12 cellular contexts compared by ENCODE assay signal in the genomic region with DNA sequence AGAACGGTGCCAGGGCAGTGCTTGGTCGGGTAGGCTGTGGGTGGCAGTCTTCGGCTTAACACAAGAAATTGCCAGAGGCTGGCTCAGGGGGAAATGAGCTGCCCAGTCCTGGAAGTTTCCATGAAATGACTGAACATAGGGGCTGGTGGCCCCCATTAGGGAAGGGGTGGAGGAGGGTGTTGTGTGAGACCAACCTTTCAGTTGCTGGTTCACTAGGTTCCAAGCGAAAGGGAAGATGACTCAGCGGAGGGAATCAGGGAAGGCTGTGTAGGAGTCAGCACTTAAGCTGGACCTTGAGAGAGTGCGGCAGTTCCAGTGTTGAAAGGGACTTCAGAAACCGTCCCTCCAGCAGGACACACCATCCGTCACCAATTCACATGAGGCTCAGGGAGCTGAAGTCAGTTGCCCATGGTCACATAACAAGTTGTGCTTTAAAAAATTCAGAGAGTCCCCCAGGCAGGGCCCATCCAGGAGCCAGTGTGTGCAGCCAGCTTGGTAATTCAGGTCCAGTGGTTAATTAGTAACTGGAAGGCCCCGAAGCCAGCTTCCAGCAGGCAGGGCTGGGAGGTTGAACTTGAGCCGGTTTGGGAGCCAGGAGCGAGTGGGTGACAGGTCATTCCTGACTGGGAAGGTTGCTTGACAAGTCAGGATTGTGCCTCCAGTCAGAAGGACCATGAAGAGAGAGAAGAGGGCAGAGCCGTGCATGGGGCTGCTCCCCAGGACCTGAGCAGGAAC. TPM values are rescaled to one million over a fixed set of nuclear protein-coding genes. Genes with fewer than 3 reads are reported as not detected.
DNase-seq lines count a peak whose midpoint lies in the region; ATAC-seq and TF ChIP-seq lines count a peak whose summit lies in the region.
"Had no signal": no experiment of that assay in that cellular context is flagged by ENCODE, and none has a peak within 500 bp of the region (broad histone marks: within the 10 kb centered on the region; RNA-seq: fewer than 3 reads in every experiment).

A gene (plus strand): TSS at position 616 of the 735 bp plus-strand sequence. CDS start 7,469 bp downstream, outside the sequence.

- H3K27me3 Mint-ChIP-seq in GM23338 (ENCODE audit: insufficient read depth, low read depth, poor library complexity), result peaks cover 5% of the 10 kb centered on the region
- no peaks in the 10 kb centered on the region for H3K27me3 Mint-ChIP-seq in progenitor cell of endocrine pancreas
- no peaks in the 10 kb centered on the region for H3K27me3 Mint-ChIP-seq in MCF 10A (ENCODE audit: insufficient read depth, unreplicated experiment)
- H3K27me3 Mint-ChIP-seq: activated CD4-positive, alpha-beta T cell treated with anti-CD3 and anti-CD28 coated beads for 36 hours had no signal

- POLR2A ChIA-PET in MCF 10A (lab: Yijun Ruan, JAX), result no interaction called here

- no peaks in the 10 kb centered on the region for H3K36me3 Mint-ChIP-seq in GM23338 (ENCODE audit: low read depth)
- no peaks in the 10 kb centered on the region for H3K36me3 Mint-ChIP-seq in progenitor cell of endocrine pancreas (ENCODE audit: insufficient read depth)
- no peaks in the 10 kb centered on the region for H3K36me3 Mint-ChIP-seq in MCF 10A (ENCODE audit: insufficient read depth, unreplicated experiment)

- no peaks in the 10 kb centered on the region for H3K9me3 Mint-ChIP-seq in GM23338
- no peaks in the 10 kb centered on the region for H3K9me3 Mint-ChIP-seq in progenitor cell of endocrine pancreas (ENCODE audit: low read depth)
- H3K9me3 Mint-ChIP-seq in MCF 10A (ENCODE audit: unreplicated experiment), result no peaks in the 10 kb centered on the region

- H3K9ac ChIP-seq in adipocyte (ENCODE audit: low read length), result peak within 1 kb of the TSS; percentile 60

- no peak within 1 kb of the TSS for H3K4me2 ChIP-seq in GM23338

- no peak for ATAC-seq in GM23338
- no peak for ATAC-seq in GM19023 (IDR thresholded peaks at IDR 0.05; ENCODE audit: unreplicated experiment)
- ATAC-seq: activated CD4-positive, alpha-beta T cell treated with anti-CD3 and anti-CD28 coated beads for 36 hours had no signal

- CTCF ChIA-PET in MCF 10A (lab: Yijun Ruan, JAX), result interaction anchor here (0.8 to 3.7 kb wide), 4 partner anchors 20 to 115 kb away, joined by 3 to 12 read pairs (median 4); no protein-coding TSS in a partner anchor

- H3K4me1 Mint-ChIP-seq in GM23338 (peaks cover 3% of the 10 kb centered on the region; the same call in 2 of the 3 replicates), progenitor cell of endocrine pancreas (ENCODE audit: low read depth) (peaks cover 26% of the 10 kb centered on the region), MCF 10A (ENCODE audit: insufficient read depth, unreplicated experiment) (no peaks in the 10 kb centered on the region)
- H3K4me1 Mint-ChIP-seq: activated CD4-positive, alpha-beta T cell treated with anti-CD3 and anti-CD28 coated beads for 36 hours had no signal

- no peaks in the 10 kb centered on the region for H3F3A ChIP-seq in GM23338 (replicated peaks; ENCODE audit: low read depth)

- no peak within 1 kb of the TSS for H3K4me3 ChIP-seq in GM23338
- peak within 1 kb of the TSS; percentile 53 for H3K4me3 ChIP-seq in adipocyte (ENCODE audit: low read length)

- no peaks in the 10 kb centered on the region for H3K9me3 ChIP-seq in adipocyte (ENCODE audit: control insufficient read depth, low read length)

- no peak for DNase-seq in GM23338 (ENCODE audit: low spot score)
- peak; percentile 70 for DNase-seq in adipocyte (ENCODE audit: low read depth)
- DNase-seq in islet precursor cell, result peak; percentile 80
- peak; percentile 55 for DNase-seq in progenitor cell of endocrine pancreas (ENCODE audit: low spot score, unreplicated experiment)
- DNase-seq in T-helper 9 cell, result no peak
- DNase-seq in MCF 10A (ENCODE audit: unreplicated experiment), result no peak
- no peak for DNase-seq in stimulated activated CD4-positive, alpha-beta T cell treated with anti-CD3 and anti-CD28 coated beads, Interleukin-15, amount 100 ng/mL, for 24 hours
- DNase-seq: activated CD4-positive, alpha-beta T cell treated with anti-CD3 and anti-CD28 coated beads for 36 hours; DND-41; occipital lobe had no signal

- H2AFZ ChIP-seq in GM23338, result no peak within 1 kb of the TSS

- H3K4me3 Mint-ChIP-seq in GM23338, result no peak within 1 kb of the TSS
- H3K4me3 Mint-ChIP-seq in progenitor cell of endocrine pancreas (ENCODE audit: low read depth), result peak within 1 kb of the TSS; percentile 40
- H3K4me3 Mint-ChIP-seq in MCF 10A (ENCODE audit: unreplicated experiment), result no peak within 1 kb of the TSS
- H3K4me3 Mint-ChIP-seq: activated CD4-positive, alpha-beta T cell treated with anti-CD3 and anti-CD28 coated beads for 36 hours had no signal

- H3K36me3 ChIP-seq in GM23338 (ENCODE audit: insufficient read depth) (no peaks in the 10 kb centered on the region), adipocyte (ENCODE audit: control insufficient read depth, insufficient read depth, low read length, severe bottlenecking) (no peaks in the 10 kb centered on the region)

- no TSS peak for BruUV-seq in MCF 10A (replicated peaks; lab: Mats Ljungman, UMichigan)

- intact Hi-C loops in MCF 10A (cut with micrococcal nuclease), result no loop called here

- no peaks in the 10 kb centered on the region for H3K27me3 ChIP-seq in GM23338 (ENCODE audit: insufficient read depth)
- H3K27me3 ChIP-seq in adipocyte (replicated peaks; ENCODE audit: control insufficient read depth, insufficient read depth, low read length), result no peaks in the 10 kb centered on the region

- H3K4me1 ChIP-seq in GM23338 (ENCODE audit: insufficient read depth) (no peaks in the 10 kb centered on the region), adipocyte (ENCODE audit: control insufficient read depth, insufficient read depth, low read length) (peaks cover 20% of the 10 kb centered on the region)

- no peaks in the 10 kb centered on the region for H3K9me2 ChIP-seq in GM23338 (ENCODE audit: insufficient read depth)

- H3K79me2 ChIP-seq in GM23338 (replicated peaks; ENCODE audit: insufficient read depth), result no peaks in the 10 kb centered on the region

- no peak for TF ChIP-seq CTCF in GM23338 (conservative IDR thresholded peaks at IDR 0.05; ENCODE audit: low read depth in 2 of 2)
- TF ChIP-seq CTCF in progenitor cell of endocrine pancreas (IDR thresholded peaks at IDR 0.05; ENCODE audit: unreplicated experiment), result no peak
- no peak for TF ChIP-seq CTCF in MCF 10A (IDR thresholded peaks at IDR 0.05; ENCODE audit: unreplicated experiment)

- H3K27ac Mint-ChIP-seq in GM23338 (peak within 1 kb of the TSS; percentile 63), progenitor cell of endocrine pancreas (peak within 1 kb of the TSS; percentile 98), MCF 10A (ENCODE audit: low read depth, unreplicated experiment) (no peak within 1 kb of the TSS)
- H3K27ac Mint-ChIP-seq: activated CD4-positive, alpha-beta T cell treated with anti-CD3 and anti-CD28 coated beads for 36 hours had no signal

- H3K27ac ChIP-seq in GM23338 (ENCODE audit: low read depth), result no peak within 1 kb of the TSS

- no peaks in the 10 kb centered on the region for H4K20me1 ChIP-seq in GM23338 (replicated peaks; ENCODE audit: insufficient read depth)

TF ChIP-seq in GM23338, 12 proteins besides CTCF, POLR2A, EP300 and RAD21 (continues in another document):
- TF ChIP-seq JUNB (IDR thresholded peaks at IDR 0.05; ENCODE audit: unreplicated experiment) (no peak), STAT1 (IDR thresholded peaks at IDR 0.05; ENCODE audit: unreplicated experiment) (no peak)

RNA-seq across cellular contexts. Expression of the gene that starts here (rescaled TPM):
- total RNA-seq in GM23338 (2014; rRNA removed; shearing (Covaris generic)), result 0.08 and 0.42 TPM in 2 replicates
- 0.12 TPM in 1 of 2 replicates, not detected in the other for polyA plus RNA-seq in GM23338 (2016; fragmentation: Nextera tagmentation; extraction: Ambion mirVana)
- total RNA-seq in progenitor cell of endocrine pancreas, result 8.7 and 8.9 TPM in 2 replicates
- 0.33 and 1.1 TPM in 2 replicates for total RNA-seq in MCF 10A (2022)
- total RNA-seq: glomerular endothelial cell, occipital lobe had no signal

Comparison
In these comparisons a context has a peak if more than half of its experiments do, and no peak if none do; other contexts are left out.
1. DNase-seq: peak in adipocyte (single experiment), islet precursor cell (single experiment) and progenitor cell of endocrine pancreas (single experiment); none in GM23338 (single experiment), T-helper 9 cell (single experiment), MCF 10A (single experiment) and stimulated activated CD4-positive, alpha-beta T cell treated with anti-CD3 and anti-CD28 coated beads, Interleukin-15, amount 100 ng/mL, for 24 hours (single experiment).